ENCODE assay signal across 35 cellular contexts in genomic region chr13:98234348-98234747, GRCh38. TPM values are rescaled to one million over a fixed set of nuclear protein-coding genes. Genes with fewer than 3 reads are reported as not detected.
"Had no signal": no experiment of that assay in that cellular context is flagged by ENCODE, and none has a peak within 500 bp of the region (broad histone marks: within the 10 kb centered on the region; RNA-seq: fewer than 3 reads in every experiment).

No MANE protein-coding gene starts in this region.

- H3K4me2 ChIP-seq: neural progenitor cell had no signal

- H3K27ac ChIP-seq: colonic mucosa, esophagus muscularis mucosa, foreskin keratinocyte, gastroesophageal sphincter, neural progenitor cell, psoas muscle, skin epidermis, thoracic aorta, tibial nerve, upper lobe of right lung, uterus had no signal

- H3K4me1 Mint-ChIP-seq: memory B cell had no signal

- H3K9me3 ChIP-seq: colonic mucosa, esophagus muscularis mucosa, gastroesophageal sphincter, mucosa of descending colon, psoas muscle, thoracic aorta, tibial nerve, upper lobe of right lung, uterus had no signal

- H3K4me3 Mint-ChIP-seq: dendritic cell treated with granulocyte-macrophage colony-stimulating factor and Interleukin-4, amounts not matched to agents 40 ng/mL and 50 ng/mL, for 4 days; memory B cell; natural killer cell treated with Interleukin-12 subunit alpha and Interleukin-12 subunit beta and Interleukin-15 and Interleukin-18, amount 100 ng/mL, for 72 hours; stimulated activated naive B cell treated with anti-CD40 and anti-IgM and Interleukin-4, amounts not matched to agents 10 μg/mL and 1 μg/mL and 100 μg/mL, for 72 hours; stimulated activated naive CD8-positive, alpha-beta T cell treated with anti-CD3 and anti-CD28 coated beads, Interleukin-15, Interleukin-2, amounts not matched to agents 100 ng/mL and 50 ng/mL, for 24 hours had no signal

- H3K9me3 Mint-ChIP-seq: natural killer cell treated with Interleukin-12 subunit alpha and Interleukin-12 subunit beta and Interleukin-15 and Interleukin-18, amount 100 ng/mL, for 72 hours; stimulated activated naive CD8-positive, alpha-beta T cell treated with anti-CD3 and anti-CD28 coated beads, Interleukin-15, Interleukin-2, amounts not matched to agents 100 ng/mL and 50 ng/mL, for 24 hours had no signal

- H3K27ac Mint-ChIP-seq: dendritic cell treated with granulocyte-macrophage colony-stimulating factor and Interleukin-4, amounts not matched to agents 40 ng/mL and 50 ng/mL, for 4 days; memory B cell; naive B cell; natural killer cell treated with Interleukin-12 subunit alpha and Interleukin-12 subunit beta and Interleukin-15 and Interleukin-18, amount 100 ng/mL, for 72 hours; neural progenitor cell; stimulated activated naive B cell treated with anti-CD40 and anti-IgM and Interleukin-4, amounts not matched to agents 10 μg/mL and 1 μg/mL and 100 μg/mL, for 72 hours; stimulated activated naive CD8-positive, alpha-beta T cell treated with anti-CD3 and anti-CD28 coated beads, Interleukin-15, Interleukin-2, amounts not matched to agents 100 ng/mL and 50 ng/mL, for 24 hours had no signal

- ATAC-seq: foreskin keratinocyte; gastroesophageal sphincter; heart right ventricle; left ventricle myocardium superior; mucosa of descending colon; natural killer cell treated with Interleukin-12 subunit alpha and Interleukin-12 subunit beta and Interleukin-15 and Interleukin-18, amount 100 ng/mL, for 72 hours; psoas muscle; right cardiac atrium; stimulated activated naive B cell treated with anti-CD40 and anti-IgM and Interleukin-4, amounts not matched to agents 10 μg/mL and 1 μg/mL and 100 μg/mL, for 72 hours; upper lobe of right lung had no signal

- H3K36me3 ChIP-seq: colonic mucosa, esophagus muscularis mucosa, gastroesophageal sphincter, neural progenitor cell, thoracic aorta, tibial nerve, upper lobe of right lung, uterus had no signal

- DNase-seq: colonic mucosa; effector memory CD4-positive, alpha-beta T cell; foreskin keratinocyte; heart right ventricle; hippocampal formation; left cardiac atrium; left ventricle myocardium superior; mucosa of descending colon; naive B cell; posterior cingulate gyrus; psoas muscle; right cardiac atrium; stimulated activated CD4-positive, alpha-beta T cell treated with anti-CD3 and anti-CD28 coated beads, Interleukin-15, amount 100 ng/mL, for 24 hours; stimulated activated CD4-positive, alpha-beta T cell treated with anti-CD3 and anti-CD28 coated beads, Interleukin-2, amount 100 ng/mL, for 48 hours; stimulated activated naive B cell treated with anti-CD40 and anti-IgM and Interleukin-4, amounts not matched to agents 10 μg/mL and 1 μg/mL and 100 μg/mL, for 72 hours; upper lobe of right lung; uterus had no signal

- H2AFZ ChIP-seq: neural progenitor cell had no signal

- H3K27me3 Mint-ChIP-seq: dendritic cell treated with granulocyte-macrophage colony-stimulating factor and Interleukin-4, amounts not matched to agents 40 ng/mL and 50 ng/mL, for 4 days had no signal

- H3K4me3 ChIP-seq: colonic mucosa, esophagus muscularis mucosa, gastroesophageal sphincter, lung, mucosa of descending colon, neural progenitor cell, psoas muscle, skin epidermis, thoracic aorta, tibial nerve, upper lobe of right lung, uterus had no signal

- H3K36me3 Mint-ChIP-seq: memory B cell; naive B cell; natural killer cell treated with Interleukin-12 subunit alpha and Interleukin-12 subunit beta and Interleukin-15 and Interleukin-18, amount 100 ng/mL, for 72 hours had no signal

- H3K4me1 ChIP-seq: colonic mucosa, esophagus muscularis mucosa, foreskin keratinocyte, gastroesophageal sphincter, psoas muscle, tibial nerve, upper lobe of right lung, uterus had no signal

- H3K9ac ChIP-seq: neural progenitor cell had no signal

- H3K27me3 ChIP-seq: colonic mucosa, esophagus muscularis mucosa, foreskin keratinocyte, gastroesophageal sphincter, heart right ventricle, neural progenitor cell, tibial nerve, upper lobe of right lung, uterus had no signal

RNA-seq across cellular contexts. Expression of gene RNF113B, which starts 57.3 kb away (rescaled TPM):
- total RNA-seq: cerebellum; colonic mucosa; endothelial cell of umbilical vein; epithelial cell of proximal tubule; esophagus muscularis mucosa; fibroblast of lung; foreskin keratinocyte; gastroesophageal sphincter; heart right ventricle; kidney epithelial cell; left cardiac atrium; left ventricle myocardium superior; lung; mucosa of descending colon; natural killer cell treated with Interleukin-12 subunit alpha and Interleukin-12 subunit beta and Interleukin-15 and Interleukin-18, amount 100 ng/mL, for 72 hours; osteoblast; psoas muscle; renal cortical epithelial cell; right cardiac atrium; thoracic aorta; tibial nerve; upper lobe of right lung; uterus had no signal
- polyA plus RNA-seq: endothelial cell of umbilical vein, fibroblast of lung, foreskin keratinocyte, heart right ventricle, lung, psoas muscle, right cardiac atrium had no signal
